Comparison of ENCODE assay signal across 25 cellular contexts in genomic region chr6:155112757-155113156, GRCh38.
DNase-seq lines count a peak whose midpoint lies in the region; ATAC-seq, FAIRE-seq and TF ChIP-seq lines count a peak whose summit lies in the region.
"Had no signal": no experiment of that assay in that cellular context is flagged by ENCODE, and none has a peak within 500 bp of the region (broad histone marks: within the 10 kb centered on the region; RNA-seq: fewer than 3 reads in every experiment).

No MANE protein-coding gene starts in this region.

- H2BK120ac ChIP-seq in H1 (replicated peaks; ENCODE audit: low read depth, low read length), result peak overlapping the region; percentile 66

- H3K27ac Mint-ChIP-seq in stimulated activated naive CD8-positive, alpha-beta T cell treated with anti-CD3 and anti-CD28 coated beads, Interleukin-15, Interleukin-2, amounts not matched to agents 100 ng/mL and 50 ng/mL, for 24 hours, result peak overlapping the region; percentile 1
- peak overlapping the region; percentile 30 for H3K27ac Mint-ChIP-seq in progenitor cell of endocrine pancreas
- H3K27ac Mint-ChIP-seq: B cell; CD8-positive, alpha-beta T cell had no signal

- H4K8ac ChIP-seq in H1 (ENCODE audit: extremely low read depth, insufficient read depth, low read length), result no peak overlapping the region

- H3K9me3 ChIP-seq in H1 (ENCODE audit: insufficient read depth in 2 of 2, low read depth in 1 of 2, low read length in 1 of 2), result no peaks in the 10 kb centered on the region
- H3K9me3 ChIP-seq: Caco-2, MG63 had no signal

- H3K18ac ChIP-seq in H1 (ENCODE audit: extremely low read depth, low read length), result no peak overlapping the region

- POLR2A ChIA-PET in H1 (lab: Charles Lee; ENCODE audit: partially characterized antibody), result no interaction called here

- TF ChIP-seq POLR2A in H1 (IDR thresholded peaks at IDR 0.05; ENCODE audit: control extremely low read depth in 1 of 2, low read depth in 2 of 2, low read length in 2 of 2) (no peak), H54 (IDR thresholded peaks at IDR 0.05; ENCODE audit: low read depth, low read length) (no peak)

- no peak overlapping the region for H3K14ac ChIP-seq in H1 (ENCODE audit: insufficient read length)

- no peak overlapping the region for H4K5ac ChIP-seq in H1 (ENCODE audit: insufficient read length, low read depth, low read length)

- H3K9me3 Mint-ChIP-seq in stimulated activated naive CD8-positive, alpha-beta T cell treated with anti-CD3 and anti-CD28 coated beads, Interleukin-15, Interleukin-2, amounts not matched to agents 100 ng/mL and 50 ng/mL, for 24 hours, result no peaks in the 10 kb centered on the region
- no peaks in the 10 kb centered on the region for H3K9me3 Mint-ChIP-seq in progenitor cell of endocrine pancreas (ENCODE audit: low read depth)
- H3K9me3 Mint-ChIP-seq: CD8-positive, alpha-beta T cell had no signal

- peak overlapping the region; percentile 88 for H2BK12ac ChIP-seq in H1 (ENCODE audit: low read depth, low read length)

- peaks cover 7% of the 10 kb centered on the region for H3K27me3 Mint-ChIP-seq in stimulated activated naive CD8-positive, alpha-beta T cell treated with anti-CD3 and anti-CD28 coated beads, Interleukin-15, Interleukin-2, amounts not matched to agents 100 ng/mL and 50 ng/mL, for 24 hours
- H3K27me3 Mint-ChIP-seq in progenitor cell of endocrine pancreas, result peaks cover 9% of the 10 kb centered on the region

- H3K4me2 ChIP-seq in H1 (ENCODE audit: insufficient read depth in 1 of 2, low read depth in 2 of 2, low read length in 2 of 2), result no peak overlapping the region

- TF ChIP-seq RAD21 in H1 (IDR thresholded peaks at IDR 0.05 in 1 of 2, conservative IDR thresholded peaks at IDR 0.05 in 1 of 2; ENCODE audit: low read depth in 2 of 2, low read length in 2 of 2), result no peak; a peak in 1 of 4 replicates

- CTCF ChIA-PET in H1 (lab: Charles Lee; ENCODE audit: partially characterized antibody), result no interaction called here

- peaks cover 52% of the 10 kb centered on the region for H3K4me1 Mint-ChIP-seq in stimulated activated naive CD8-positive, alpha-beta T cell treated with anti-CD3 and anti-CD28 coated beads, Interleukin-15, Interleukin-2, amounts not matched to agents 100 ng/mL and 50 ng/mL, for 24 hours (ENCODE audit: low read depth)
- peaks cover 4% of the 10 kb centered on the region for H3K4me1 Mint-ChIP-seq in progenitor cell of endocrine pancreas (ENCODE audit: low read depth)
- H3K4me1 Mint-ChIP-seq: B cell had no signal

- peak; percentile 33 for DNase-seq in NCI-H146 (lab: John Stamatoyannopoulos, UW)
- no peak for DNase-seq in NCI-H146 treated with DMSO at 0.1 percent for 48 hours (lab: John Stamatoyannopoulos, UW; ENCODE audit: unreplicated experiment)
- no peak for DNase-seq in stimulated activated naive CD8-positive, alpha-beta T cell treated with anti-CD3 and anti-CD28 coated beads, Interleukin-15, Interleukin-2, amounts not matched to agents 100 U/mL and 50 U/mL, for 24 hours
- DNase-seq in H1 (ENCODE audit: low read depth in 1 of 2, low spot score in 2 of 2), result no peak
- DNase-seq in progenitor cell of endocrine pancreas (ENCODE audit: low spot score, unreplicated experiment), result no peak
- no peak for DNase-seq in H54 (ENCODE audit: insufficient read length, low spot score)
- no peak for DNase-seq in left lobe of liver (ENCODE audit: low spot score)
- DNase-seq: Caco-2; CD8-positive, alpha-beta T cell; GOT3; KG1; MG63; NCI-H1105 treated with DMSO at 0.1 percent for 48 hours; NCI-H1694; NCI-H2029 treated with DMSO at 0.1 percent for 48 hours; NCI-H446 treated with DMSO at 0.1 percent for 48 hours; NCI-H526; NCI-H82; NK-92 treated with Interleukin-12 subunit alpha and Interleukin-12 subunit beta, amount 100 ng/mL, for 24 hours; PC-3 had no signal

- H3K4ac ChIP-seq in H1 (replicated peaks; ENCODE audit: insufficient read length, low read depth, low read length), result peak overlapping the region; percentile 35

- H2AFZ ChIP-seq in H1 (ENCODE audit: low read length), result no peak overlapping the region

- TF ChIP-seq CTCF in H1 (IDR thresholded peaks at IDR 0.05; ENCODE audit: control extremely low read depth in 1 of 3, insufficient read depth in 1 of 3, low read depth in 1 of 3, low read length in 3 of 3), result no peak
- TF ChIP-seq CTCF in progenitor cell of endocrine pancreas (IDR thresholded peaks at IDR 0.05; ENCODE audit: unreplicated experiment), result no peak

- H3K79me2 ChIP-seq in H1 (ENCODE audit: control insufficient read depth in 1 of 2, insufficient read depth in 2 of 2, low read length in 2 of 2), result no peaks in the 10 kb centered on the region

- no peaks in the 10 kb centered on the region for H3K27me3 ChIP-seq in H1 (replicated peaks in 1 of 4; ENCODE audit: control insufficient read depth in 3 of 4, extremely low read depth in 1 of 4, insufficient read depth in 3 of 4, low read length in 3 of 4)
- H3K27me3 ChIP-seq: MG63 had no signal

- H3K79me1 ChIP-seq in H1 (ENCODE audit: low read depth, low read length), result no peaks in the 10 kb centered on the region

- H3K9ac ChIP-seq in H1 (replicated peaks in 1 of 4; ENCODE audit: extremely low read depth in 1 of 4, low read depth in 3 of 4, low read length in 3 of 4), result no peak overlapping the region

- H2AK5ac ChIP-seq in H1 (ENCODE audit: low read depth, low read length), result peak overlapping the region; percentile 92; the same call in 1 of the 2 replicates

- 56% methylated on average over 1 of the region's 7 CpGs; no CpG with 5 or more reads in 1 of the 2 experiments for WGBS in H1 (ENCODE audit: extremely low coverage in 1 of 2, insufficient coverage in 1 of 2, insufficient read length in 1 of 2, insufficient replicate concordance in 2 of 2, low coverage in 1 of 2, low lambda C conversion rate in 2 of 2, missing lambda C conversion rate in 1 of 2), 2 experiments

- no peak overlapping the region for H3K27ac ChIP-seq in H1 (ENCODE audit: low read depth, low read length)
- H3K27ac ChIP-seq: 22Rv1, C4-2B had no signal

- no peak overlapping the region for H3K23ac ChIP-seq in H1 (ENCODE audit: insufficient read length)

- no peak overlapping the region for H3K56ac ChIP-seq in H1 (replicated peaks; ENCODE audit: insufficient read length, low read depth, low read length)

- peak overlapping the region; percentile 82 for H4K91ac ChIP-seq in H1 (replicated peaks; ENCODE audit: insufficient read length, low read length)

- H3K4me3 ChIP-seq in H1 (ENCODE audit: extremely low read depth in 1 of 4, insufficient read depth in 2 of 4, low read depth in 3 of 4, low read length in 4 of 4), result no peak overlapping the region
- H3K4me3 ChIP-seq: MG63 had no signal

- H2BK15ac ChIP-seq in H1 (ENCODE audit: low read length), result peak overlapping the region; percentile 88; the same call in 1 of the 2 replicates

- no peaks in the 10 kb centered on the region for H3K23me2 ChIP-seq in H1 (ENCODE audit: low read depth, low read length)

- peaks cover 3% of the 10 kb centered on the region for H3K36me3 Mint-ChIP-seq in stimulated activated naive CD8-positive, alpha-beta T cell treated with anti-CD3 and anti-CD28 coated beads, Interleukin-15, Interleukin-2, amounts not matched to agents 100 ng/mL and 50 ng/mL, for 24 hours (ENCODE audit: low read depth)
- peaks cover 2% of the 10 kb centered on the region for H3K36me3 Mint-ChIP-seq in progenitor cell of endocrine pancreas (ENCODE audit: insufficient read depth)
- H3K36me3 Mint-ChIP-seq: CD8-positive, alpha-beta T cell had no signal

- no peaks in the 10 kb centered on the region for H4K20me1 ChIP-seq in H1 (replicated peaks in 1 of 2; ENCODE audit: control insufficient read depth in 1 of 2, insufficient read depth in 2 of 2, low read length in 2 of 2)

- H3K4me3 Mint-ChIP-seq in stimulated activated naive CD8-positive, alpha-beta T cell treated with anti-CD3 and anti-CD28 coated beads, Interleukin-15, Interleukin-2, amounts not matched to agents 100 ng/mL and 50 ng/mL, for 24 hours, result no peak overlapping the region
- H3K4me3 Mint-ChIP-seq in progenitor cell of endocrine pancreas (ENCODE audit: low read depth), result no peak overlapping the region
- H3K4me3 Mint-ChIP-seq: B cell; CD8-positive, alpha-beta T cell had no signal

- peak overlapping the region; percentile 84; the same call in 1 of the 2 replicates for H2BK20ac ChIP-seq in H1 (ENCODE audit: low read length)

- TF ChIP-seq EP300 in H1 (IDR thresholded peaks at IDR 0.05; ENCODE audit: borderline replicate concordance in 1 of 2, low read depth in 2 of 2, low read length in 2 of 2), result no peak

- no peak for ATAC-seq in stimulated activated naive CD8-positive, alpha-beta T cell treated with anti-CD3 and anti-CD28 coated beads, Interleukin-15, Interleukin-2, amounts not matched to agents 100 U/mL and 50 U/mL, for 24 hours
- ATAC-seq in left lobe of liver, result no peak
- ATAC-seq: CD8-positive, alpha-beta T cell; PC-3 had no signal

- FAIRE-seq in H1 (lab: Jason Lieb, UNC) (no peak), H54 (lab: Jason Lieb, UNC) (no peak)
- FAIRE-seq: G401.6 had no signal

- peaks cover 3 to 17% (median 11%) of the 10 kb centered on the region in 4 experiments; a peak in 4 of 7 replicates for H3K4me1 ChIP-seq in H1 (replicated peaks in 1 of 4; ENCODE audit: control insufficient read depth in 3 of 4, insufficient read depth in 4 of 4, low read length in 3 of 4)
- H3K4me1 ChIP-seq: Caco-2 had no signal

- no peaks in the 10 kb centered on the region for H3K36me3 ChIP-seq in H1 (ENCODE audit: control insufficient read depth in 2 of 4, insufficient read depth in 4 of 4, low read length in 3 of 4)
- H3K36me3 ChIP-seq: MG63 had no signal

- H2BK5ac ChIP-seq in H1 (ENCODE audit: low read depth, low read length), result peak overlapping the region; percentile 54; the same call in 1 of the 2 replicates

TF ChIP-seq in H1, 55 proteins besides CTCF, POLR2A, EP300 and RAD21 (continues in another document):
- no peak for TF ChIP-seq TEAD4 (IDR thresholded peaks at IDR 0.05; ENCODE audit: low read depth, low read length)
- no peak for TF ChIP-seq CHD2 (IDR thresholded peaks at IDR 0.05; ENCODE audit: low read length)
- TF ChIP-seq SIX5 (IDR thresholded peaks at IDR 0.05; ENCODE audit: low read depth, low read length), result no peak
- no peak for TF ChIP-seq RXRA (IDR thresholded peaks at IDR 0.05; ENCODE audit: insufficient read depth, low read depth, low read length)
- no peak for TF ChIP-seq ATF3 (IDR thresholded peaks at IDR 0.05; ENCODE audit: insufficient read depth, low read depth, low read length)
- no peak for TF ChIP-seq TCF12 (IDR thresholded peaks at IDR 0.05; ENCODE audit: low read depth, low read length)
- TF ChIP-seq BACH1 (IDR thresholded peaks at IDR 0.05; ENCODE audit: low read length), result no peak
- no peak for TF ChIP-seq KDM1A (IDR thresholded peaks at IDR 0.05; ENCODE audit: borderline replicate concordance, low read length)
- TF ChIP-seq JUND (IDR thresholded peaks at IDR 0.05; ENCODE audit: low read length), result no peak
- no peak for TF ChIP-seq SRF (IDR thresholded peaks at IDR 0.05; ENCODE audit: low read depth, low read length)
- no peak for TF ChIP-seq RFX5 (IDR thresholded peaks at IDR 0.05; ENCODE audit: borderline replicate concordance, low read depth, low read length)
